1 cellular context compared by ENCODE assay signal in the genomic region with DNA sequence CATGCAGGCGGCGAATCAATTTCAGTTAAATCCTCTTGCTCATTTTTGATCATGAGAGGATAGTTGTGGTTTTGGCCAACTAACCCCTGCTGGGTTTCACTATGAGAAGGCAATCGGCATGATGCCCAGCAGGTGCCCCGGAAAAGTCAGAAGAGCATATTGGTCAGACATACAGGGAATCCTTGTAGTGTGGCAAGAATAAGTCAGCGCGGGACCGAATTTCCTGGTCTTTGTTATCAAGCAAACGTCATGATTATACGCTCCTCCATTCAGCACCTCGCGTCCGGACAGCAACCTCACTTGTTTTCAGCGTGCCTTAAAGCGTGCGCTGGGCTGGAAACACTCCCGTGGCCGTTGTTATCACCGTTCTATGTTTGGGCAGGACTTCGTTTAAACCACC.
TF ChIP-seq lines count a peak whose summit lies in the region.

No MANE protein-coding gene starts in this region.

TF ChIP-seq in GM12878, 131 proteins besides CTCF, POLR2A, EP300 and RAD21 (continued from another document and continues in another):
- TF ChIP-seq, protein P1, sequence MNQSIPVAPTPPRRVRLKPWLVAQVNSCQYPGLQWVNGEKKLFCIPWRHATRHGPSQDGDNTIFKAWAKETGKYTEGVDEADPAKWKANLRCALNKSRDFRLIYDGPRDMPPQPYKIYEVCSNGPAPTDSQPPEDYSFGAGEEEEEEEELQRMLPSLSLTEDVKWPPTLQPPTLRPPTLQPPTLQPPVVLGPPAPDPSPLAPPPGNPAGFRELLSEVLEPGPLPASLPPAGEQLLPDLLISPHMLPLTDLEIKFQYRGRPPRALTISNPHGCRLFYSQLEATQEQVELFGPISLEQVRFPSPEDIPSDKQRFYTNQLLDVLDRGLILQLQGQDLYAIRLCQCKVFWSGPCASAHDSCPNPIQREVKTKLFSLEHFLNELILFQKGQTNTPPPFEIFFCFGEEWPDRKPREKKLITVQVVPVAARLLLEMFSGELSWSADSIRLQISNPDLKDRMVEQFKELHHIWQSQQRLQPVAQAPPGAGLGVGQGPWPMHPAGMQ (IDR thresholded peaks at IDR 0.05; ENCODE audit: borderline replicate concordance): no peak
- TF ChIP-seq CHD1 (IDR thresholded peaks at IDR 0.05; ENCODE audit: low read depth, low read length) (no peak), FOS (IDR thresholded peaks at IDR 0.05; ENCODE audit: borderline replicate concordance, extremely low read depth, insufficient read length) (no peak), NFXL1 (IDR thresholded peaks at IDR 0.05; ENCODE audit: borderline replicate concordance) (no peak), CREB1 (IDR thresholded peaks at IDR 0.05; ENCODE audit: low read depth) (peak; percentile 71), ETV6 (conservative IDR thresholded peaks at IDR 0.05 in 1 of 2, IDR thresholded peaks at IDR 0.05 in 1 of 2; ENCODE audit: borderline replicate concordance in 1 of 2, low read depth in 1 of 2) (no peak), SMAD1 (IDR thresholded peaks at IDR 0.05; ENCODE audit: low read depth, partially characterized antibody) (no peak), HCFC1 (IDR thresholded peaks at IDR 0.05; ENCODE audit: low read length) (no peak), SMAD5 (IDR thresholded peaks at IDR 0.05; ENCODE audit: low read depth) (no peak), NFYA (IDR thresholded peaks at IDR 0.05; ENCODE audit: borderline replicate concordance, low read depth, low read length) (no peak), RELA (IDR thresholded peaks at IDR 0.05; ENCODE audit: borderline replicate concordance, partially characterized antibody) (no peak), IKZF2 (IDR thresholded peaks at IDR 0.05) (0 out of 4 replicates have a peak, but pooled peaks of 1 of the 2 experiments have one; percentile 8), RAD51 (IDR thresholded peaks at IDR 0.05) (no peak), ESRRA (IDR thresholded peaks at IDR 0.05; ENCODE audit: low read length) (no peak), BMI1 (IDR thresholded peaks at IDR 0.05; ENCODE audit: borderline replicate concordance) (no peak), POU2F2 (IDR thresholded peaks at IDR 0.05; ENCODE audit: borderline replicate concordance, low read depth, low read length) (0 out of 3 replicates have a peak, but pooled peaks have one; percentile 41), IRF4 (IDR thresholded peaks at IDR 0.05; ENCODE audit: low read depth, low read length) (peak; percentile 62; the same call in 1 of the 2 replicates), SIN3A (IDR thresholded peaks at IDR 0.05; ENCODE audit: low read depth, low read length) (peak; percentile 96), ASH2L (IDR thresholded peaks at IDR 0.05; ENCODE audit: borderline replicate concordance, low read depth) (no peak), PML (IDR thresholded peaks at IDR 0.05; ENCODE audit: low read length) (no peak), TCF7 (IDR thresholded peaks at IDR 0.05; ENCODE audit: borderline replicate concordance) (no peak), PAX5 (IDR thresholded peaks at IDR 0.05; ENCODE audit: borderline replicate concordance, low read depth, low read length) (no peak), YY1 (IDR thresholded peaks at IDR 0.05; ENCODE audit: low read depth, low read length) (peak; percentile 75), MTA3 (IDR thresholded peaks at IDR 0.05; ENCODE audit: borderline replicate concordance, low read length) (peak; percentile 79; the same call in 1 of the 2 replicates), MTA2 (IDR thresholded peaks at IDR 0.05; ENCODE audit: low read depth) (no peak), NR2F1 (conservative IDR thresholded peaks at IDR 0.05) (no peak), RBBP5 (conservative IDR thresholded peaks at IDR 0.05) (no peak), PAX8 (IDR thresholded peaks at IDR 0.05) (no peak), IKZF1 (conservative IDR thresholded peaks at IDR 0.05) (no peak), BRCA1 (IDR thresholded peaks at IDR 0.05; ENCODE audit: low read depth, low read length) (no peak), POLR2AphosphoS2 (IDR thresholded peaks at IDR 0.05; ENCODE audit: low read depth, low read length) (no peak), CEBPB (IDR thresholded peaks at IDR 0.05; ENCODE audit: borderline replicate concordance in 1 of 2, low read depth in 2 of 2, low read length in 2 of 2) (no peak), FOXK2 (IDR thresholded peaks at IDR 0.05) (no peak), RUNX3 (IDR thresholded peaks at IDR 0.05; ENCODE audit: low read length) (peak; percentile 90)
- TF ChIP-seq, protein P2, sequence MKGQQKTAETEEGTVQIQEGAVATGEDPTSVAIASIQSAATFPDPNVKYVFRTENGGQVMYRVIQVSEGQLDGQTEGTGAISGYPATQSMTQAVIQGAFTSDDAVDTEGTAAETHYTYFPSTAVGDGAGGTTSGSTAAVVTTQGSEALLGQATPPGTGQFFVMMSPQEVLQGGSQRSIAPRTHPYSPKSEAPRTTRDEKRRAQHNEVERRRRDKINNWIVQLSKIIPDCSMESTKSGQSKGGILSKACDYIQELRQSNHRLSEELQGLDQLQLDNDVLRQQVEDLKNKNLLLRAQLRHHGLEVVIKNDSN (IDR thresholded peaks at IDR 0.05; ENCODE audit: borderline replicate concordance, extremely low read length, insufficient read depth, low read depth, low read length): no peak
- TF ChIP-seq, protein P3, sequence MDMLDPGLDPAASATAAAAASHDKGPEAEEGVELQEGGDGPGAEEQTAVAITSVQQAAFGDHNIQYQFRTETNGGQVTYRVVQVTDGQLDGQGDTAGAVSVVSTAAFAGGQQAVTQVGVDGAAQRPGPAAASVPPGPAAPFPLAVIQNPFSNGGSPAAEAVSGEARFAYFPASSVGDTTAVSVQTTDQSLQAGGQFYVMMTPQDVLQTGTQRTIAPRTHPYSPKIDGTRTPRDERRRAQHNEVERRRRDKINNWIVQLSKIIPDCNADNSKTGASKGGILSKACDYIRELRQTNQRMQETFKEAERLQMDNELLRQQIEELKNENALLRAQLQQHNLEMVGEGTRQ (IDR thresholded peaks at IDR 0.05; ENCODE audit: borderline replicate concordance, low read depth, low read length): no peak
- TF ChIP-seq, protein P4, sequence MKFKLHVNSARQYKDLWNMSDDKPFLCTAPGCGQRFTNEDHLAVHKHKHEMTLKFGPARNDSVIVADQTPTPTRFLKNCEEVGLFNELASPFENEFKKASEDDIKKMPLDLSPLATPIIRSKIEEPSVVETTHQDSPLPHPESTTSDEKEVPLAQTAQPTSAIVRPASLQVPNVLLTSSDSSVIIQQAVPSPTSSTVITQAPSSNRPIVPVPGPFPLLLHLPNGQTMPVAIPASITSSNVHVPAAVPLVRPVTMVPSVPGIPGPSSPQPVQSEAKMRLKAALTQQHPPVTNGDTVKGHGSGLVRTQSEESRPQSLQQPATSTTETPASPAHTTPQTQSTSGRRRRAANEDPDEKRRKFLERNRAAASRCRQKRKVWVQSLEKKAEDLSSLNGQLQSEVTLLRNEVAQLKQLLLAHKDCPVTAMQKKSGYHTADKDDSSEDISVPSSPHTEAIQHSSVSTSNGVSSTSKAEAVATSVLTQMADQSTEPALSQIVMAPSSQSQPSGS (IDR thresholded peaks at IDR 0.05; ENCODE audit: low read length): peak; percentile 45; the same call in 1 of the 2 replicates
- TF ChIP-seq, protein P5, sequence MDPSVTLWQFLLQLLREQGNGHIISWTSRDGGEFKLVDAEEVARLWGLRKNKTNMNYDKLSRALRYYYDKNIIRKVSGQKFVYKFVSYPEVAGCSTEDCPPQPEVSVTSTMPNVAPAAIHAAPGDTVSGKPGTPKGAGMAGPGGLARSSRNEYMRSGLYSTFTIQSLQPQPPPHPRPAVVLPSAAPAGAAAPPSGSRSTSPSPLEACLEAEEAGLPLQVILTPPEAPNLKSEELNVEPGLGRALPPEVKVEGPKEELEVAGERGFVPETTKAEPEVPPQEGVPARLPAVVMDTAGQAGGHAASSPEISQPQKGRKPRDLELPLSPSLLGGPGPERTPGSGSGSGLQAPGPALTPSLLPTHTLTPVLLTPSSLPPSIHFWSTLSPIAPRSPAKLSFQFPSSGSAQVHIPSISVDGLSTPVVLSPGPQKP (IDR thresholded peaks at IDR 0.05; ENCODE audit: low read depth, low read length): no peak
- TF ChIP-seq, protein P6, sequence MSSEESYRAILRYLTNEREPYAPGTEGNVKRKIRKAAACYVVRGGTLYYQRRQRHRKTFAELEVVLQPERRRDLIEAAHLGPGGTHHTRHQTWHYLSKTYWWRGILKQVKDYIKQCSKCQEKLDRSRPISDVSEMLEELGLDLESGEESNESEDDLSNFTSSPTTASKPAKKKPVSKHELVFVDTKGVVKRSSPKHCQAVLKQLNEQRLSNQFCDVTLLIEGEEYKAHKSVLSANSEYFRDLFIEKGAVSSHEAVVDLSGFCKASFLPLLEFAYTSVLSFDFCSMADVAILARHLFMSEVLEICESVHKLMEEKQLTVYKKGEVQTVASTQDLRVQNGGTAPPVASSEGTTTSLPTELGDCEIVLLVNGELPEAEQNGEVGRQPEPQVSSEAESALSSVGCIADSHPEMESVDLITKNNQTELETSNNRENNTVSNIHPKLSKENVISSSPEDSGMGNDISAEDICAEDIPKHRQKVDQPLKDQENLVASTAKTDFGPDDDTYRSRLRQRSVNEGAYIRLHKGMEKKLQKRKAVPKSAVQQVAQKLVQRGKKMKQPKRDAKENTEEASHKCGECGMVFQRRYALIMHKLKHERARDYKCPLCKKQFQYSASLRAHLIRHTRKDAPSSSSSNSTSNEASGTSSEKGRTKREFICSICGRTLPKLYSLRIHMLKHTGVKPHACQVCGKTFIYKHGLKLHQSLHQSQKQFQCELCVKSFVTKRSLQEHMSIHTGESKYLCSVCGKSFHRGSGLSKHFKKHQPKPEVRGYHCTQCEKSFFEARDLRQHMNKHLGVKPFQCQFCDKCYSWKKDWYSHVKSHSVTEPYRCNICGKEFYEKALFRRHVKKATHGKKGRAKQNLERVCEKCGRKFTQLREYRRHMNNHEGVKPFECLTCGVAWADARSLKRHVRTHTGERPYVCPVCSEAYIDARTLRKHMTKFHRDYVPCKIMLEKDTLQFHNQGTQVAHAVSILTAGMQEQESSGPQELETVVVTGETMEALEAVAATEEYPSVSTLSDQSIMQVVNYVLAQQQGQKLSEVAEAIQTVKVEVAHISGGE (CRISPR knock-in tag; IDR thresholded peaks at IDR 0.05): no peak
- TF ChIP-seq, protein P7, sequence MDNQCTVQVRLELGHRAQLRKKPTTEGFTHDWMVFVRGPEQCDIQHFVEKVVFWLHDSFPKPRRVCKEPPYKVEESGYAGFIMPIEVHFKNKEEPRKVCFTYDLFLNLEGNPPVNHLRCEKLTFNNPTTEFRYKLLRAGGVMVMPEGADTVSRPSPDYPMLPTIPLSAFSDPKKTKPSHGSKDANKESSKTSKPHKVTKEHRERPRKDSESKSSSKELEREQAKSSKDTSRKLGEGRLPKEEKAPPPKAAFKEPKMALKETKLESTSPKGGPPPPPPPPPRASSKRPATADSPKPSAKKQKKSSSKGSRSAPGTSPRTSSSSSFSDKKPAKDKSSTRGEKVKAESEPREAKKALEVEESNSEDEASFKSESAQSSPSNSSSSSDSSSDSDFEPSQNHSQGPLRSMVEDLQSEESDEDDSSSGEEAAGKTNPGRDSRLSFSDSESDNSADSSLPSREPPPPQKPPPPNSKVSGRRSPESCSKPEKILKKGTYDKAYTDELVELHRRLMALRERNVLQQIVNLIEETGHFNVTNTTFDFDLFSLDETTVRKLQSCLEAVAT (IDR thresholded peaks at IDR 0.05): no peak
- TF ChIP-seq, protein P8, sequence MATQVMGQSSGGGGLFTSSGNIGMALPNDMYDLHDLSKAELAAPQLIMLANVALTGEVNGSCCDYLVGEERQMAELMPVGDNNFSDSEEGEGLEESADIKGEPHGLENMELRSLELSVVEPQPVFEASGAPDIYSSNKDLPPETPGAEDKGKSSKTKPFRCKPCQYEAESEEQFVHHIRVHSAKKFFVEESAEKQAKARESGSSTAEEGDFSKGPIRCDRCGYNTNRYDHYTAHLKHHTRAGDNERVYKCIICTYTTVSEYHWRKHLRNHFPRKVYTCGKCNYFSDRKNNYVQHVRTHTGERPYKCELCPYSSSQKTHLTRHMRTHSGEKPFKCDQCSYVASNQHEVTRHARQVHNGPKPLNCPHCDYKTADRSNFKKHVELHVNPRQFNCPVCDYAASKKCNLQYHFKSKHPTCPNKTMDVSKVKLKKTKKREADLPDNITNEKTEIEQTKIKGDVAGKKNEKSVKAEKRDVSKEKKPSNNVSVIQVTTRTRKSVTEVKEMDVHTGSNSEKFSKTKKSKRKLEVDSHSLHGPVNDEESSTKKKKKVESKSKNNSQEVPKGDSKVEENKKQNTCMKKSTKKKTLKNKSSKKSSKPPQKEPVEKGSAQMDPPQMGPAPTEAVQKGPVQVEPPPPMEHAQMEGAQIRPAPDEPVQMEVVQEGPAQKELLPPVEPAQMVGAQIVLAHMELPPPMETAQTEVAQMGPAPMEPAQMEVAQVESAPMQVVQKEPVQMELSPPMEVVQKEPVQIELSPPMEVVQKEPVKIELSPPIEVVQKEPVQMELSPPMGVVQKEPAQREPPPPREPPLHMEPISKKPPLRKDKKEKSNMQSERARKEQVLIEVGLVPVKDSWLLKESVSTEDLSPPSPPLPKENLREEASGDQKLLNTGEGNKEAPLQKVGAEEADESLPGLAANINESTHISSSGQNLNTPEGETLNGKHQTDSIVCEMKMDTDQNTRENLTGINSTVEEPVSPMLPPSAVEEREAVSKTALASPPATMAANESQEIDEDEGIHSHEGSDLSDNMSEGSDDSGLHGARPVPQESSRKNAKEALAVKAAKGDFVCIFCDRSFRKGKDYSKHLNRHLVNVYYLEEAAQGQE (IDR thresholded peaks at IDR 0.05; ENCODE audit: low read depth, low read length): peak; percentile 99
- TF ChIP-seq, protein P9, sequence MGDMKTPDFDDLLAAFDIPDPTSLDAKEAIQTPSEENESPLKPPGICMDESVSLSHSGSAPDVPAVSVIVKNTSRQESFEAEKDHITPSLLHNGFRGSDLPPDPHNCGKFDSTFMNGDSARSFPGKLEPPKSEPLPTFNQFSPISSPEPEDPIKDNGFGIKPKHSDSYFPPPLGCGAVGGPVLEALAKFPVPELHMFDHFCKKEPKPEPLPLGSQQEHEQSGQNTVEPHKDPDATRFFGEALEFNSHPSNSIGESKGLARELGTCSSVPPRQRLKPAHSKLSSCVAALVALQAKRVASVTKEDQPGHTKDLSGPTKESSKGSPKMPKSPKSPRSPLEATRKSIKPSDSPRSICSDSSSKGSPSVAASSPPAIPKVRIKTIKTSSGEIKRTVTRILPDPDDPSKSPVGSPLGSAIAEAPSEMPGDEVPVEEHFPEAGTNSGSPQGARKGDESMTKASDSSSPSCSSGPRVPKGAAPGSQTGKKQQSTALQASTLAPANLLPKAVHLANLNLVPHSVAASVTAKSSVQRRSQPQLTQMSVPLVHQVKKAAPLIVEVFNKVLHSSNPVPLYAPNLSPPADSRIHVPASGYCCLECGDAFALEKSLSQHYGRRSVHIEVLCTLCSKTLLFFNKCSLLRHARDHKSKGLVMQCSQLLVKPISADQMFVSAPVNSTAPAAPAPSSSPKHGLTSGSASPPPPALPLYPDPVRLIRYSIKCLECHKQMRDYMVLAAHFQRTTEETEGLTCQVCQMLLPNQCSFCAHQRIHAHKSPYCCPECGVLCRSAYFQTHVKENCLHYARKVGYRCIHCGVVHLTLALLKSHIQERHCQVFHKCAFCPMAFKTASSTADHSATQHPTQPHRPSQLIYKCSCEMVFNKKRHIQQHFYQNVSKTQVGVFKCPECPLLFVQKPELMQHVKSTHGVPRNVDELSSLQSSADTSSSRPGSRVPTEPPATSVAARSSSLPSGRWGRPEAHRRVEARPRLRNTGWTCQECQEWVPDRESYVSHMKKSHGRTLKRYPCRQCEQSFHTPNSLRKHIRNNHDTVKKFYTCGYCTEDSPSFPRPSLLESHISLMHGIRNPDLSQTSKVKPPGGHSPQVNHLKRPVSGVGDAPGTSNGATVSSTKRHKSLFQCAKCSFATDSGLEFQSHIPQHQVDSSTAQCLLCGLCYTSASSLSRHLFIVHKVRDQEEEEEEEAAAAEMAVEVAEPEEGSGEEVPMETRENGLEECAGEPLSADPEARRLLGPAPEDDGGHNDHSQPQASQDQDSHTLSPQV (IDR thresholded peaks at IDR 0.05): no peak
